ENCODE assay signal across 29 cellular contexts in genomic region chr9:80417211-80417773, GRCh38.
"Had no signal": no experiment of that assay in that cellular context is flagged by ENCODE, and none has a peak within 500 bp of the region (broad histone marks: within the 10 kb centered on the region; RNA-seq: fewer than 3 reads in every experiment).

No MANE protein-coding gene starts in this region.

- H3K9me3 ChIP-seq: colonic mucosa, gastrocnemius medialis had no signal

- H3K36me3 ChIP-seq: colonic mucosa, esophagus muscularis mucosa, esophagus squamous epithelium, gastrocnemius medialis, gastroesophageal sphincter, heart left ventricle, heart right ventricle had no signal

- FAIRE-seq: endometrium, endothelial cell of umbilical vein, frontal cortex had no signal

- H3K4me2 ChIP-seq: hepatocyte had no signal

- H3K4me1 ChIP-seq: colonic mucosa, esophagus muscularis mucosa, esophagus squamous epithelium, foreskin keratinocyte, gastrocnemius medialis, gastroesophageal sphincter, heart left ventricle, heart right ventricle had no signal

- DNase-seq: colonic mucosa; cortex of kidney; dermis blood vessel endothelial cell; dorsolateral prefrontal cortex; effector CD4-positive, alpha-beta T cell; effector CD8-positive, alpha-beta T cell; effector memory CD4-positive, alpha-beta T cell; effector memory CD8-positive, alpha-beta T cell; endodermal cell; erythroblast; esophagus squamous epithelium; foreskin fibroblast; foreskin keratinocyte; foreskin melanocyte; gastrocnemius medialis; glutamatergic neuron; head of caudate nucleus; heart left ventricle; heart right ventricle had no signal

- H3K27me3 Mint-ChIP-seq: dendritic cell treated with granulocyte-macrophage colony-stimulating factor and Interleukin-4, amounts not matched to agents 40 ng/mL and 50 ng/mL, for 4 days; effector memory CD8-positive, alpha-beta T cell had no signal

- ATAC-seq: effector memory CD8-positive, alpha-beta T cell; esophagus mucosa; foreskin keratinocyte; gastrocnemius medialis; gastroesophageal sphincter; heart left ventricle; heart right ventricle had no signal

- H3K4me3 Mint-ChIP-seq: dendritic cell treated with granulocyte-macrophage colony-stimulating factor and Interleukin-4, amounts not matched to agents 40 ng/mL and 50 ng/mL, for 4 days; effector memory CD8-positive, alpha-beta T cell; endodermal cell had no signal

- H3K27ac ChIP-seq: colonic mucosa, coronary artery, dorsolateral prefrontal cortex, epithelial cell of prostate, esophagus muscularis mucosa, esophagus squamous epithelium, foreskin keratinocyte, gastrocnemius medialis, gastroesophageal sphincter, heart left ventricle, heart right ventricle, hepatocyte had no signal

- H3K4me1 Mint-ChIP-seq: endodermal cell had no signal

- H3K27ac Mint-ChIP-seq: dendritic cell treated with granulocyte-macrophage colony-stimulating factor and Interleukin-4, amounts not matched to agents 40 ng/mL and 50 ng/mL, for 4 days; effector memory CD8-positive, alpha-beta T cell; endodermal cell had no signal

- H3K4me3 ChIP-seq: colonic mucosa, coronary artery, dorsolateral prefrontal cortex, esophagus muscularis mucosa, esophagus squamous epithelium, gastrocnemius medialis, gastroesophageal sphincter, heart left ventricle, heart right ventricle, hepatocyte had no signal
